Comparison of ENCODE assay signal across 12 cellular contexts in the genomic region with DNA sequence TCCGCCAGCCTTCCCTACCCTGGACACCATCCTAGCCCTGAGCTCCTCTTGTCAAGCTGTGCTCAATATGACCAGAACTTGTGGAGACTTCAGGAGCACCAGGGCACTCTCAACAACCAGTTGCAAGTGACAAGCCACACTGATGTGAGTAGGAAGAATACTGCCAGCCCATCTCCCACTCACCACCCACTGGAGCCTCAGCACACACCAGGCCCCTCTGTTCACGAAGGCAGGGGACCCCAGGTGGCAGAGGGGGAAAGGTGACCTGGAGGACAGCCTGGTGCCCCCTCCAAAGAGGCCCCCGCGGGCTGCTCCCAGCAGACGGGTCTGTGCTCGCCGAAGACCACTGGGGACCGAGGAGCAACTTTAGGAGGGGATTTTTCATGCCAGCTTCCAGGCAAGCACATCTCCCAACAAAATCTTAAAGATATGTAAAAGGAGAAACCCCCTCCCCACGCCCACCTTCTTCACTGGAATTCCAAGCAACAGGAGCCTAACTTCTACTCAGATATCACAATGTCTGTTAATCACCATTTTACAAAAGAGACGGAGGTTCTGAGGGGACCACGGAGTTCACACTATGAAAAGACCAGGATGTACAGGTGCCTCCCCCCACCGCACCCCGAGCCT. TPM values are rescaled to one million over a fixed set of nuclear protein-coding genes. Genes with fewer than 3 reads are reported as not detected.
DNase-seq lines count a peak whose midpoint lies in the region; ATAC-seq and TF ChIP-seq lines count a peak whose summit lies in the region.
"Had no signal": no experiment of that assay in that cellular context is flagged by ENCODE, and none has a peak within 500 bp of the region (broad histone marks: within the 10 kb centered on the region; RNA-seq: fewer than 3 reads in every experiment).

No MANE protein-coding gene starts in this region.

- CTCF ChIA-PET in CD4-positive, alpha-beta T cell (lab: Charles Lee) = no interaction called here
- CTCF ChIA-PET in activated CD8-positive, alpha-beta T cell treated with anti-CD3 and anti-CD28 coated beads for 36 hours (lab: Charles Lee) = interaction anchor here (1.9 kb wide), 1 partner anchor 16 kb away, joined by 4 read pairs; no protein-coding TSS in a partner anchor

- H3K4me1 ChIP-seq in HUES6 (ENCODE audit: control insufficient read depth, insufficient read depth, low read length) = no peaks in the 10 kb centered on the region
- H3K4me1 ChIP-seq: BLaER1 treated with 17β-estradiol and CSF1 and Interleukin-3, amounts not matched to agents 10 nM and 100 nM had no signal

- H3K4me1 Mint-ChIP-seq in CD4-positive, alpha-beta T cell (ENCODE audit: low read depth) = peaks cover 5% of the 10 kb centered on the region
- H3K4me1 Mint-ChIP-seq in endothelial cell (ENCODE audit: unreplicated experiment) = peaks cover 4% of the 10 kb centered on the region
- H3K4me1 Mint-ChIP-seq in neural crest cell = peaks cover 6% of the 10 kb centered on the region
- H3K4me1 Mint-ChIP-seq in activated CD8-positive, alpha-beta T cell treated with anti-CD3 and anti-CD28 coated beads for 36 hours (ENCODE audit: low read depth) = peaks cover 5% of the 10 kb centered on the region

- no peaks in the 10 kb centered on the region for H3K9me3 Mint-ChIP-seq in CD4-positive, alpha-beta T cell
- no peaks in the 10 kb centered on the region for H3K9me3 Mint-ChIP-seq in endothelial cell (ENCODE audit: unreplicated experiment)
- peaks cover 5% of the 10 kb centered on the region for H3K9me3 Mint-ChIP-seq in neural crest cell
- H3K9me3 Mint-ChIP-seq in activated CD8-positive, alpha-beta T cell treated with anti-CD3 and anti-CD28 coated beads for 36 hours = no peaks in the 10 kb centered on the region

- TF ChIP-seq CTCF in CD4-positive, alpha-beta T cell (IDR thresholded peaks at IDR 0.05) = no peak
- TF ChIP-seq CTCF in endothelial cell (IDR thresholded peaks at IDR 0.05; ENCODE audit: unreplicated experiment) (no peak), neural crest cell (conservative IDR thresholded peaks at IDR 0.05) (no peak)
- no peak for TF ChIP-seq CTCF in activated CD8-positive, alpha-beta T cell treated with anti-CD3 and anti-CD28 coated beads for 36 hours (IDR thresholded peaks at IDR 0.05)

- POLR2A ChIA-PET in CD4-positive, alpha-beta T cell (lab: Charles Lee) = no interaction called here
- POLR2A ChIA-PET in activated CD8-positive, alpha-beta T cell treated with anti-CD3 and anti-CD28 coated beads for 36 hours (lab: Charles Lee) = no interaction called here

- peak overlapping the region; percentile 66 for H3K4me3 Mint-ChIP-seq in CD4-positive, alpha-beta T cell
- H3K4me3 Mint-ChIP-seq in endothelial cell (ENCODE audit: unreplicated experiment) (peak overlapping the region; percentile 74), neural crest cell (peak overlapping the region; percentile 79)
- no peak overlapping the region for H3K4me3 Mint-ChIP-seq in activated CD8-positive, alpha-beta T cell treated with anti-CD3 and anti-CD28 coated beads for 36 hours

- intact Hi-C loops in CD4-positive, alpha-beta T cell (cut with DNase I, micrococcal nuclease) = no loop called here
- intact Hi-C loops in activated CD8-positive, alpha-beta T cell treated with anti-CD3 and anti-CD28 coated beads for 36 hours (cut with micrococcal nuclease) = no loop called here

- H3K27me3 Mint-ChIP-seq in CD4-positive, alpha-beta T cell = peaks cover 60% of the 10 kb centered on the region
- H3K27me3 Mint-ChIP-seq in endothelial cell (ENCODE audit: unreplicated experiment) (peaks cover 11% of the 10 kb centered on the region), neural crest cell (ENCODE audit: low read depth) (peaks cover 61% of the 10 kb centered on the region)
- H3K27me3 Mint-ChIP-seq in activated CD8-positive, alpha-beta T cell treated with anti-CD3 and anti-CD28 coated beads for 36 hours = peaks cover 27% of the 10 kb centered on the region

- H3K27ac ChIP-seq in CD4-positive, alpha-beta T cell (ENCODE audit: low read depth, low read length) = no peak overlapping the region
- no peak overlapping the region for H3K27ac ChIP-seq in HUES6 (ENCODE audit: low read depth, low read length)
- H3K27ac ChIP-seq: BLaER1 treated with 17β-estradiol and CSF1 and Interleukin-3, amounts not matched to agents 10 nM and 100 nM; heart right ventricle had no signal

- no peaks in the 10 kb centered on the region for H3K9me3 ChIP-seq in CD4-positive, alpha-beta T cell (ENCODE audit: control insufficient read depth, low read length)
- H3K9me3 ChIP-seq in HUES6 (ENCODE audit: control insufficient read depth, insufficient read depth, low read depth, low read length) = no peaks in the 10 kb centered on the region
- H3K9me3 ChIP-seq: BLaER1 treated with 17β-estradiol and CSF1 and Interleukin-3, amounts not matched to agents 10 nM and 100 nM; heart right ventricle had no signal

- H3K36me3 Mint-ChIP-seq in CD4-positive, alpha-beta T cell (ENCODE audit: low read depth) = no peaks in the 10 kb centered on the region
- H3K36me3 Mint-ChIP-seq in endothelial cell (ENCODE audit: low read depth, unreplicated experiment) (no peaks in the 10 kb centered on the region), neural crest cell (ENCODE audit: low read depth) (no peaks in the 10 kb centered on the region)
- no peaks in the 10 kb centered on the region for H3K36me3 Mint-ChIP-seq in activated CD8-positive, alpha-beta T cell treated with anti-CD3 and anti-CD28 coated beads for 36 hours (ENCODE audit: low read depth)

- H3K27ac Mint-ChIP-seq in CD4-positive, alpha-beta T cell = no peak overlapping the region
- H3K27ac Mint-ChIP-seq in endothelial cell (ENCODE audit: unreplicated experiment) = no peak overlapping the region
- no peak overlapping the region for H3K27ac Mint-ChIP-seq in neural crest cell (ENCODE audit: unreplicated experiment)
- no peak overlapping the region for H3K27ac Mint-ChIP-seq in activated CD8-positive, alpha-beta T cell treated with anti-CD3 and anti-CD28 coated beads for 36 hours

- no peak for DNase-seq in CD4-positive, alpha-beta T cell
- no peak for DNase-seq in endothelial cell (ENCODE audit: low spot score)
- DNase-seq in neural crest cell (ENCODE audit: low read depth, low spot score) = no peak
- no peak for DNase-seq in activated CD8-positive, alpha-beta T cell treated with anti-CD3 and anti-CD28 coated beads for 36 hours
- DNase-seq in activated CD4-positive, CD25-positive, alpha-beta regulatory T cell (lab: John Stamatoyannopoulos, UW) = no peak
- DNase-seq in inferior parietal cortex (ENCODE audit: extremely low spot score) = no peak
- DNase-seq: heart right ventricle; stimulated activated CD8-positive, alpha-beta memory T cell treated with anti-CD3 and anti-CD28 coated beads, Interleukin-4, amount 100 ng/mL, for 48 hours had no signal

- H3K9ac ChIP-seq in HUES6 (ENCODE audit: low read length) = no peak overlapping the region
- H3K9ac ChIP-seq: BLaER1 treated with 17β-estradiol and CSF1 and Interleukin-3, amounts not matched to agents 10 nM and 100 nM had no signal

- no peaks in the 10 kb centered on the region for H3K36me3 ChIP-seq in HUES6 (ENCODE audit: control insufficient read depth, insufficient read depth, low read length)
- H3K36me3 ChIP-seq: BLaER1 treated with 17β-estradiol and CSF1 and Interleukin-3, amounts not matched to agents 10 nM and 100 nM; heart right ventricle had no signal

- no peak for ATAC-seq in CD4-positive, alpha-beta T cell (ENCODE audit: poor library complexity)
- ATAC-seq in GM19351 (IDR thresholded peaks at IDR 0.05; ENCODE audit: unreplicated experiment) = no peak
- ATAC-seq in activated CD8-positive, alpha-beta T cell treated with anti-CD3 and anti-CD28 coated beads for 36 hours = no peak
- ATAC-seq: heart right ventricle had no signal

- peak overlapping the region; percentile 57 for H3K4me3 ChIP-seq in HUES6 (ENCODE audit: low read depth, low read length)
- H3K4me3 ChIP-seq: BLaER1 treated with 17β-estradiol and CSF1 and Interleukin-3, amounts not matched to agents 10 nM and 100 nM had no signal

- H3K27me3 ChIP-seq in CD4-positive, alpha-beta T cell (ENCODE audit: control insufficient read depth, insufficient read depth, low read length) = peaks cover 57% of the 10 kb centered on the region
- peaks cover 43% of the 10 kb centered on the region for H3K27me3 ChIP-seq in HUES6 (ENCODE audit: control insufficient read depth, insufficient read depth, low read length)

RNA-seq across cellular contexts. Expression of a gene that starts 1.0 kb away (rescaled TPM):
- not detected for total RNA-seq in CD4-positive, alpha-beta T cell
- total RNA-seq in endothelial cell (ENCODE audit: unreplicated experiment) = not detected
- total RNA-seq in neural crest cell = 0.25 TPM in 1 of 2 replicates, not detected in the other
- total RNA-seq in activated CD8-positive, alpha-beta T cell treated with anti-CD3 and anti-CD28 coated beads for 36 hours = not detected
- total RNA-seq: heart right ventricle, lower leg skin had no signal
